Comparison of ENCODE assay signal across 8 cellular contexts in the genomic region with DNA sequence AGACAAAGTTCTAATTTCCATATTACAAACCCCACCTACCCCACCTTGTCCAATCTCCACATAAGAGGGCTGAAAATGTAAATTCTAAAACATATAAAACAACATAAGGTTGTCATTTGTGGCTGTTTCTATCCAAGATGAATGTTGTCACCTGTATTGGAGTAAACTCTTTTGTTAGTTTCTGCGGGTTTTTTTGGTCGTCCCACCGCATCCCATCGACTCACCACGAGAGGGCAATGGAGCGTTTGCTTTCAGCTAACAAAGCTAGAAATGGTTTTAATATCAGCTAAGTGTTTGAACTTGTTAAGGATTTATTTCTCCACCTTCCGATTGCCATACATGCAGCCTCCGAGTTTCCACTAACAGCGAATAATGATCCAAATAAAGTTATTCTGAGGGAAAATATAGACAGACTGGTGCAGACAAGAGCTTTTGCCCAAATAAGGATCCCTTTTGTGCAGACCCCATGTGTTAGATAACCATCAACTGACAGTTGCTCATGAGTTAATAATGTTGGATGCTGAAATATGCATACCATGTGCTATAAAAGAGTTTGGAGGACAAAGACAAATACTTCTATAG.
DNase-seq lines count a peak whose midpoint lies in the region; ATAC-seq and TF ChIP-seq lines count a peak whose summit lies in the region.

No MANE protein-coding gene starts in this region.

- peak overlapping the region; percentile 84 to 87 (median 87) for H3K27ac Mint-ChIP-seq in IgD-negative memory B cell
- H3K27ac Mint-ChIP-seq in activated T-helper 2 cell treated with anti-CD3 and anti-CD28 coated beads, Interferon-gamma antibody, Interleukin-2, Interleukin-4, amounts not matched to agents 10 μg/mL and 5 μg/mL and 100 μg/mL, durations not matched to agents 14 hours and 24 hours and 36 hours = peak overlapping the region; percentile 72

- H3K9me3 Mint-ChIP-seq in IgD-negative memory B cell = no peaks in the 10 kb centered on the region
- H3K9me3 Mint-ChIP-seq in activated T-helper 2 cell treated with anti-CD3 and anti-CD28 coated beads, Interferon-gamma antibody, Interleukin-2, Interleukin-4, amounts not matched to agents 10 μg/mL and 5 μg/mL and 100 μg/mL, durations not matched to agents 14 hours and 24 hours and 36 hours = no peaks in the 10 kb centered on the region

- CTCF ChIA-PET in Panc1 (lab: Charles Lee) = interaction anchor here (0.6 to 1.2 kb wide), 6 partner anchors 10 to 777 kb away, joined by 3 to 14 read pairs (median 6); no protein-coding TSS in a partner anchor

- H3K4me2 ChIP-seq in BLaER1 = peak overlapping the region; percentile 68

- 2% methylated on average over 9 of the region's 9 CpGs for WGBS in suprapubic skin

- H3K36me3 Mint-ChIP-seq in IgD-negative memory B cell = peaks cover 14% of the 10 kb centered on the region
- peaks cover 23% of the 10 kb centered on the region for H3K36me3 Mint-ChIP-seq in activated T-helper 2 cell treated with anti-CD3 and anti-CD28 coated beads, Interferon-gamma antibody, Interleukin-2, Interleukin-4, amounts not matched to agents 10 μg/mL and 5 μg/mL and 100 μg/mL, durations not matched to agents 14 hours and 24 hours and 36 hours (ENCODE audit: low read depth)

- in situ Hi-C loops in Panc1 (cut with HindIII; ENCODE audit: low pct_unique_long_range_greater_than_20kb, low sequenced_read_pairs) = no loop called here

- TF ChIP-seq EP300 in suprapubic skin (IDR thresholded peaks at IDR 0.05) = no peak

- peaks cover 60 to 69% (median 61%) of the 10 kb centered on the region in 3 donors for H3K4me1 Mint-ChIP-seq in IgD-negative memory B cell
- peaks cover 67% of the 10 kb centered on the region for H3K4me1 Mint-ChIP-seq in activated T-helper 2 cell treated with anti-CD3 and anti-CD28 coated beads, Interferon-gamma antibody, Interleukin-2, Interleukin-4, amounts not matched to agents 10 μg/mL and 5 μg/mL and 100 μg/mL, durations not matched to agents 14 hours and 24 hours and 36 hours (ENCODE audit: low read depth)

- peak; percentile 50 for ATAC-seq in GM19397 (IDR thresholded peaks at IDR 0.05; ENCODE audit: unreplicated experiment)
- peak; percentile 82 for ATAC-seq in Panc1

- intact Hi-C loops in Panc1 (cut with micrococcal nuclease; ENCODE audit: unreplicated experiment) = loop anchor here (5.0 kb wide), 1 partner anchor 209 kb away; no protein-coding TSS in a partner anchor
- intact Hi-C loops in activated T-helper 2 cell treated with anti-CD3 and anti-CD28 coated beads, Interferon-gamma antibody, Interleukin-2, Interleukin-4, amounts not matched to agents 10 μg/mL and 5 μg/mL and 100 μg/mL, durations not matched to agents 14 hours and 24 hours and 36 hours (cut with micrococcal nuclease) = loop anchor here (1.0 kb wide), 3 partner anchors 9 to 207 kb away; no protein-coding TSS in a partner anchor

- DNase-seq in Panc1 (ENCODE audit: low read depth, low spot score) (peak; percentile 69), fibroblast of the aortic adventitia (ENCODE audit: low read depth) (peak; percentile 85), suprapubic skin (ENCODE audit: low spot score in 2 of 2) (peak in 1 of 2 donors; percentile 79)
- peak; percentile 71 for DNase-seq in activated T-helper 2 cell treated with anti-CD3 and anti-CD28 coated beads, Interferon-gamma antibody, Interleukin-2, Interleukin-4, amounts not matched to agents 10 μg/mL and 5 μg/mL and 100 μg/mL, durations not matched to agents 14 hours and 24 hours and 36 hours (ENCODE audit: low spot score)

- peak overlapping the region in 3 of 4 donors; percentile 66 to 85 (median 66) for H3K4me3 Mint-ChIP-seq in IgD-negative memory B cell
- H3K4me3 Mint-ChIP-seq in activated T-helper 2 cell treated with anti-CD3 and anti-CD28 coated beads, Interferon-gamma antibody, Interleukin-2, Interleukin-4, amounts not matched to agents 10 μg/mL and 5 μg/mL and 100 μg/mL, durations not matched to agents 14 hours and 24 hours and 36 hours (ENCODE audit: low read depth) = peak overlapping the region; percentile 51

- peak overlapping the region; percentile 70; the same call in 1 of the 2 replicates for H3K27ac ChIP-seq in BLaER1
- H3K27ac ChIP-seq in Panc1 (ENCODE audit: low read length) = peak overlapping the region; percentile 87
- H3K27ac ChIP-seq in neutrophil = no peak overlapping the region
- peak overlapping the region; percentile 21 for H3K27ac ChIP-seq in suprapubic skin

- H3K4me1 ChIP-seq in BLaER1 = peaks cover 98% of the 10 kb centered on the region
- H3K4me1 ChIP-seq in Panc1 (ENCODE audit: control insufficient read depth, insufficient read depth, low read length) = peaks cover 59% of the 10 kb centered on the region
- H3K4me1 ChIP-seq in neutrophil (ENCODE audit: control insufficient read depth in 1 of 2, insufficient read depth in 1 of 2, low read depth in 1 of 2, low read length in 1 of 2) = peaks cover 6 to 7% of the 10 kb centered on the region in 2 experiments
- H3K4me1 ChIP-seq in suprapubic skin = peaks cover 54% of the 10 kb centered on the region

- H3K9me3 ChIP-seq in BLaER1 = peaks cover 9% of the 10 kb centered on the region
- H3K9me3 ChIP-seq in Panc1 (ENCODE audit: control insufficient read depth, insufficient read depth, low read depth, low read length) = no peaks in the 10 kb centered on the region
- H3K9me3 ChIP-seq in neutrophil = no peaks in the 10 kb centered on the region
- no peaks in the 10 kb centered on the region for H3K9me3 ChIP-seq in suprapubic skin

- H3K27me3 ChIP-seq in BLaER1 = no peaks in the 10 kb centered on the region
- no peaks in the 10 kb centered on the region for H3K27me3 ChIP-seq in Panc1 (ENCODE audit: control insufficient read depth, insufficient read depth, low read length)
- H3K27me3 ChIP-seq in neutrophil = no peaks in the 10 kb centered on the region
- no peaks in the 10 kb centered on the region for H3K27me3 ChIP-seq in suprapubic skin

- H3K27me3 Mint-ChIP-seq in IgD-negative memory B cell = no peaks in the 10 kb centered on the region
- no peaks in the 10 kb centered on the region for H3K27me3 Mint-ChIP-seq in activated T-helper 2 cell treated with anti-CD3 and anti-CD28 coated beads, Interferon-gamma antibody, Interleukin-2, Interleukin-4, amounts not matched to agents 10 μg/mL and 5 μg/mL and 100 μg/mL, durations not matched to agents 14 hours and 24 hours and 36 hours (ENCODE audit: low read depth)

- H3K9ac ChIP-seq in BLaER1 = no peak overlapping the region

- BruUV-seq in Panc1 (replicated peaks; lab: Mats Ljungman, UMichigan) = no TSS peak

- H3K4me3 ChIP-seq in BLaER1 (no peak overlapping the region), Panc1 (ENCODE audit: low read depth in 2 of 2, low read length in 2 of 2) (no peak overlapping the region), fibroblast of the aortic adventitia (ENCODE audit: low read depth, low read length) (no peak overlapping the region), neutrophil (ENCODE audit: low read depth in 1 of 2, low read length in 1 of 2) (no peak overlapping the region), suprapubic skin (peak overlapping the region; percentile 25)

- H4K20me1 ChIP-seq in BLaER1 = no peaks in the 10 kb centered on the region

- no peak for TF ChIP-seq POLR2A in suprapubic skin (IDR thresholded peaks at IDR 0.05)

- peaks cover 54% of the 10 kb centered on the region for H3K36me3 ChIP-seq in BLaER1
- no peaks in the 10 kb centered on the region for H3K36me3 ChIP-seq in Panc1 (ENCODE audit: control insufficient read depth, insufficient read depth, low read length)
- H3K36me3 ChIP-seq in neutrophil = no peaks in the 10 kb centered on the region
- no peaks in the 10 kb centered on the region for H3K36me3 ChIP-seq in suprapubic skin

- TF ChIP-seq CTCF in Panc1 (IDR thresholded peaks at IDR 0.05) (peak; percentile 92), fibroblast of the aortic adventitia (IDR thresholded peaks at IDR 0.05; ENCODE audit: insufficient read depth, low read length) (peak; percentile 90), neutrophil (IDR thresholded peaks at IDR 0.05) (peak; percentile 59), suprapubic skin (IDR thresholded peaks at IDR 0.05) (peak; percentile 74 to 87)

- POLR2A ChIA-PET in Panc1 (lab: Charles Lee) = no interaction called here
